In the genomic region with DNA sequence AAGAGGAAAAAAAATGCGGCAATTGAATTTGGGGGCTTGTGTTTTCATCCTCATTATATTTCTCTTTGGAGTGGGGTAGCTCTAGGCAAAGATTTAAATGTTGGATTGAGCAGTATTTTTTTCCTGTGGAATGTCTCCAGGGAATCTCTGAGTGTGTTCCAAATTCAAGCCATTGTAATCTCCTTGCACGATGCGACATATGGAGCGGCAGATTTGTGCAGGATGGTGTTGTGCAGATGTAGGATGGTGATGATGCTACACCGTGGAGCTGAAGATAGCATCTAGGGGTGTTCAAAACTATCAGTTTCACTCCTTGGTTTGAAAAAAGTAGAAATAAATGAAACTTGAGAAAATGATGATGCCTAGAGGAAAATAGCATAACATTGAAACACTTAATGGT, we compare ENCODE assay signal across 23 cellular contexts.
"Had no signal": no experiment of that assay in that cellular context is flagged by ENCODE, and none has a peak within 500 bp of the region (broad histone marks: within the 10 kb centered on the region; RNA-seq: fewer than 3 reads in every experiment).

No MANE protein-coding gene starts in this region.

- ATAC-seq: activated CD4-positive, alpha-beta T cell treated with anti-CD3 and anti-CD28 coated beads for 36 hours; activated T-helper 17 cell treated with anti-CD3 and anti-CD28 coated beads, Interleukin-2, amount 50 U/mL, for 72 hours; gastroesophageal sphincter; left lobe of liver; lower lobe of right lung; stimulated activated naive B cell treated with anti-CD40 and anti-IgM and Interleukin-4, amounts not matched to agents 10 μg/mL and 1 μg/mL and 100 μg/mL, for 72 hours had no signal

- DNase-seq: activated B cell treated with CpG ODN at 0.5 μM for 24 hours; activated CD4-positive, alpha-beta T cell treated with anti-CD3 and anti-CD28 coated beads for 36 hours; activated CD4-positive, alpha-beta T cell treated with anti-CD3 and anti-CD28 coated beads, Interleukin-2, amount 50 U/mL, for 4 hours; activated CD8-positive, alpha-beta memory T cell treated with anti-CD3 and anti-CD28 coated beads for 24 hours; activated CD8-positive, alpha-beta memory T cell treated with anti-CD3 and anti-CD28 coated beads, Interleukin-2, amount 50 U/mL, for 4 hours; activated T-cell treated with anti-CD3 and anti-CD28 coated beads, Interleukin-2, amount 50 U/mL, for 24 hours; adrenal gland; brain microvascular endothelial cell; central memory CD4-positive, alpha-beta T cell; colonic mucosa; endodermal cell; lower lobe of right lung; naive B cell; retina; sigmoid colon; stimulated activated CD4-positive, alpha-beta T cell treated with anti-CD3 and anti-CD28 coated beads, Interleukin-15, amount 100 ng/mL, for 24 hours; stimulated activated naive B cell treated with anti-CD40 and anti-IgM and Interleukin-4, amounts not matched to agents 10 μg/mL and 1 μg/mL and 100 μg/mL, for 72 hours; testis; trophoblast cell; uterus had no signal
